Comparison of ENCODE assay signal across 34 cellular contexts in the genomic region with DNA sequence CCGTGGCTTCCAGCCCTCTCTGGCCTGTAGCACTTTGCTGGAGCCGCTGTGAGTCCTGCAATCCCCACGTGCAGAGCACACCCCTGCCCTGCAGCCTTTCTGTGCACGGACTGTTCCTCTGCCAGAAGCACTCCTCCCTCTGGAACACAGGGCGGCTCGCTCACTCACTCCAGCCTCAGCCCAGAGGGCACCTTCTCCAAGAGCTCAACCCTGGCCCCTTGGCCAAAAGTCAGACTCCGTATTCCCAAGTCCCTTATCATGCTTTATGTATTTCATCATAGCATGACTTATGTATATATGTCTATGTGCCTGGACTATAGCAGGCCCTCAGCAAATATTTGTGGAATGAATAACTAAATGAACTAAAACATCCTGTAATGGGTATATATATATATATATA.
DNase-seq lines count a peak whose midpoint lies in the region; TF ChIP-seq lines count a peak whose summit lies in the region.
"Had no signal": no experiment of that assay in that cellular context is flagged by ENCODE, and none has a peak within 500 bp of the region (broad histone marks: within the 10 kb centered on the region; RNA-seq: fewer than 3 reads in every experiment).

No MANE protein-coding gene starts in this region.

- H3K9me3 Mint-ChIP-seq in MCF 10A (ENCODE audit: unreplicated experiment) = no peaks in the 10 kb centered on the region
- H3K9me3 Mint-ChIP-seq: activated T-helper 2 cell treated with anti-CD3 and anti-CD28 coated beads, Interferon-gamma antibody, Interleukin-2, Interleukin-4, amounts not matched to agents 10 μg/mL and 5 μg/mL and 100 μg/mL, durations not matched to agents 14 hours and 24 hours and 36 hours; naive thymus-derived CD8-positive, alpha-beta T cell; stimulated activated memory B cell treated with anti-CD40 and anti-IgM and Interleukin-4, amounts not matched to agents 10 μg/mL and 1 μg/mL and 100 μg/mL, for 72 hours had no signal

- dilution Hi-C loops in mammary epithelial cell (cut with HindIII; ENCODE audit: low sequenced_read_pairs) = no loop called here

- TF ChIP-seq POLR2A in sigmoid colon (IDR thresholded peaks at IDR 0.05) (no peak), stomach (IDR thresholded peaks at IDR 0.05) (no peak)

- H3K36me3 ChIP-seq in mammary epithelial cell (ENCODE audit: insufficient read depth, low read length) = no peaks in the 10 kb centered on the region
- no peaks in the 10 kb centered on the region for H3K36me3 ChIP-seq in adipocyte (ENCODE audit: control insufficient read depth, insufficient read depth, low read length, severe bottlenecking)
- no peaks in the 10 kb centered on the region for H3K36me3 ChIP-seq in sigmoid colon
- H3K36me3 ChIP-seq in effector memory CD4-positive, alpha-beta T cell (ENCODE audit: control insufficient read depth, insufficient read depth, low read length) = no peaks in the 10 kb centered on the region
- H3K36me3 ChIP-seq in stomach = no peaks in the 10 kb centered on the region
- H3K36me3 ChIP-seq in HAP-1 (replicated peaks) = no peaks in the 10 kb centered on the region
- H3K36me3 ChIP-seq: heart right ventricle, upper lobe of left lung, WERI-Rb-1 had no signal

- no peaks in the 10 kb centered on the region for H3K27me3 Mint-ChIP-seq in MCF 10A (ENCODE audit: insufficient read depth, unreplicated experiment)
- H3K27me3 Mint-ChIP-seq: stimulated activated memory B cell treated with anti-CD40 and anti-IgM and Interleukin-4, amounts not matched to agents 10 μg/mL and 1 μg/mL and 100 μg/mL, for 72 hours had no signal

- in situ Hi-C loops in mammary epithelial cell (cut with MboI; ENCODE audit: low sequenced_read_pairs in 2 of 2) (no loop called here), HAP-1 (cut with MboI; ENCODE audit: low sequenced_read_pairs) (no loop called here)

- no peak overlapping the region for H3K27ac ChIP-seq in mammary epithelial cell (ENCODE audit: insufficient read depth, low read depth, low read length)
- H3K27ac ChIP-seq in sigmoid colon = no peak overlapping the region
- H3K27ac ChIP-seq in effector memory CD4-positive, alpha-beta T cell (ENCODE audit: insufficient read depth, low read length, poor library complexity, severe bottlenecking) = no peak overlapping the region
- no peak overlapping the region for H3K27ac ChIP-seq in stomach
- H3K27ac ChIP-seq: 22Rv1, C4-2B, heart right ventricle, PC-9, upper lobe of left lung, WERI-Rb-1 had no signal

- peaks cover 6% of the 10 kb centered on the region for H3K4me1 Mint-ChIP-seq in MCF 10A (ENCODE audit: insufficient read depth, unreplicated experiment)
- H3K4me1 Mint-ChIP-seq: stimulated activated memory B cell treated with anti-CD40 and anti-IgM and Interleukin-4, amounts not matched to agents 10 μg/mL and 1 μg/mL and 100 μg/mL, for 72 hours had no signal

- DNase-seq in MCF 10A (ENCODE audit: unreplicated experiment) (peak; percentile 48), mammary epithelial cell (no peak), adipocyte (ENCODE audit: low read depth) (peak; percentile 45), fibroblast of the conjunctiva (ENCODE audit: low read depth) (peak; percentile 40), sigmoid colon (peak; percentile 65), stomach (no peak), HAP-1 (ENCODE audit: low spot score in 2 of 2) (no peak)
- DNase-seq in effector memory CD4-positive, alpha-beta T cell = no peak
- DNase-seq: activated CD4-positive, alpha-beta T cell treated with anti-CD3 and anti-CD28 coated beads for 48 hours; activated CD8-positive, alpha-beta memory T cell treated with anti-CD3 and anti-CD28 coated beads for 24 hours; activated naive CD4-positive, alpha-beta T cell treated with anti-CD3 and anti-CD28 coated beads, Interleukin-2, amount 50 U/mL, for 16 hours; activated T-cell treated with anti-CD3 and anti-CD28 coated beads for 4 hours; amygdala; COR-L47; DMS79; foreskin melanocyte; heart right ventricle; kidney; midbrain; naive thymus-derived CD8-positive, alpha-beta T cell; NCI-H1105; NCI-H1930; NCI-H2171 treated with DMSO at 0.1 percent for 48 hours; NCI-H524 treated with DMSO at 0.1 percent for 48 hours; PC-9; substantia nigra; T1000; upper lobe of left lung; WERI-Rb-1 had no signal

- no peaks in the 10 kb centered on the region for H4K20me1 ChIP-seq in mammary epithelial cell (ENCODE audit: insufficient read depth, low read length)

- no peak overlapping the region for H3K9ac ChIP-seq in mammary epithelial cell (ENCODE audit: insufficient read depth, low read length)
- no peak overlapping the region for H3K9ac ChIP-seq in adipocyte (ENCODE audit: low read length)

- TF ChIP-seq CTCF in MCF 10A (IDR thresholded peaks at IDR 0.05; ENCODE audit: unreplicated experiment) = no peak
- TF ChIP-seq CTCF in mammary epithelial cell (conservative IDR thresholded peaks at IDR 0.05 in 1 of 2, IDR thresholded peaks at IDR 0.05 in 1 of 2; ENCODE audit: extremely low read depth in 1 of 2, insufficient read depth in 1 of 2, low read depth in 1 of 2, low read length in 2 of 2) = no peak
- TF ChIP-seq CTCF in sigmoid colon (IDR thresholded peaks at IDR 0.05) = no peak
- no peak for TF ChIP-seq CTCF in stomach (IDR thresholded peaks at IDR 0.05)

- BruUV-seq in MCF 10A (replicated peaks; lab: Mats Ljungman, UMichigan) (no TSS peak), mammary epithelial cell (replicated peaks; lab: Mats Ljungman, UMichigan) (no TSS peak)

- H2AFZ ChIP-seq in mammary epithelial cell (ENCODE audit: low read depth, low read length) = no peak overlapping the region
- H2AFZ ChIP-seq: PC-9 had no signal

- intact Hi-C loops in MCF 10A (cut with micrococcal nuclease) = no loop called here
- intact Hi-C loops in mammary epithelial cell (cut with micrococcal nuclease) = no loop called here
- intact Hi-C loops in sigmoid colon (cut with DNase I) = no loop called here
- intact Hi-C loops in stomach (cut with DNase I; ENCODE audit: low total_unique reads) = no loop called here

- 57% methylated on average over 7 of the region's 7 CpGs for WGBS in mammary epithelial cell (ENCODE audit: low coverage, missing lambda C conversion rate)
- 65 to 69% methylated on average over 7 of the region's 7 CpGs for WGBS in sigmoid colon, 2 donors
- 31 to 55% (median 38%) methylated on average over 7 of the region's 7 CpGs for WGBS in stomach, 5 donors

- H3K4me3 ChIP-seq in mammary epithelial cell (replicated peaks in 1 of 3; ENCODE audit: insufficient read depth in 1 of 3, low read depth in 2 of 3, low read length in 3 of 3) (no peak overlapping the region), adipocyte (ENCODE audit: low read length) (no peak overlapping the region), sigmoid colon (no peak overlapping the region), stomach (no peak overlapping the region), HAP-1 (no peak overlapping the region)
- no peak overlapping the region for H3K4me3 ChIP-seq in effector memory CD4-positive, alpha-beta T cell (ENCODE audit: insufficient read depth, low read depth, low read length, poor library complexity, severe bottlenecking)
- H3K4me3 ChIP-seq: heart right ventricle, K562, PC-9, upper lobe of left lung had no signal

- H3K79me2 ChIP-seq in mammary epithelial cell (ENCODE audit: insufficient read depth, low read length) = no peaks in the 10 kb centered on the region

- TF ChIP-seq EP300 in sigmoid colon (IDR thresholded peaks at IDR 0.05) = no peak
- no peak for TF ChIP-seq EP300 in stomach (IDR thresholded peaks at IDR 0.05)

- H3K4me1 ChIP-seq in mammary epithelial cell (ENCODE audit: insufficient read depth, low read length) (no peaks in the 10 kb centered on the region), adipocyte (ENCODE audit: control insufficient read depth, insufficient read depth, low read length) (peaks cover 10% of the 10 kb centered on the region), sigmoid colon (peaks cover 0 to 52% (median 22%) of the 10 kb centered on the region in 4 donors), stomach (peaks cover 0 to 9% (median 0%) of the 10 kb centered on the region in 4 donors), HAP-1 (no peaks in the 10 kb centered on the region)
- no peaks in the 10 kb centered on the region for H3K4me1 ChIP-seq in effector memory CD4-positive, alpha-beta T cell (ENCODE audit: control insufficient read depth, insufficient read depth, low read length, poor library complexity, severe bottlenecking)
- H3K4me1 ChIP-seq: upper lobe of left lung had no signal

- CTCF ChIA-PET in MCF 10A (lab: Yijun Ruan, JAX) (no interaction called here), mammary epithelial cell (lab: Charles Lee; ENCODE audit: low non-redundant PET) (no interaction called here)

- H3K27ac Mint-ChIP-seq in MCF 10A (ENCODE audit: low read depth, unreplicated experiment) = no peak overlapping the region
- H3K27ac Mint-ChIP-seq: activated T-helper 2 cell treated with anti-CD3 and anti-CD28 coated beads, Interferon-gamma antibody, Interleukin-2, Interleukin-4, amounts not matched to agents 10 μg/mL and 5 μg/mL and 100 μg/mL, durations not matched to agents 14 hours and 24 hours and 36 hours; naive thymus-derived CD8-positive, alpha-beta T cell; stimulated activated memory B cell treated with anti-CD40 and anti-IgM and Interleukin-4, amounts not matched to agents 10 μg/mL and 1 μg/mL and 100 μg/mL, for 72 hours had no signal

- POLR2A ChIA-PET in MCF 10A (lab: Yijun Ruan, JAX) = interaction anchor here (0.6 to 1.0 kb wide), 5 partner anchors 48 to 201 kb away, joined by 3 to 4 read pairs (median 3); no protein-coding TSS in a partner anchor

- H3K9me3 ChIP-seq in mammary epithelial cell (replicated peaks; ENCODE audit: insufficient read depth, low read length) = no peaks in the 10 kb centered on the region
- no peaks in the 10 kb centered on the region for H3K9me3 ChIP-seq in adipocyte (ENCODE audit: control insufficient read depth, low read length)
- no peaks in the 10 kb centered on the region for H3K9me3 ChIP-seq in sigmoid colon
- no peaks in the 10 kb centered on the region for H3K9me3 ChIP-seq in effector memory CD4-positive, alpha-beta T cell (ENCODE audit: control insufficient read depth, low read length)
- H3K9me3 ChIP-seq in stomach = no peaks in the 10 kb centered on the region
- H3K9me3 ChIP-seq in HAP-1 = no peaks in the 10 kb centered on the region
- H3K9me3 ChIP-seq: heart right ventricle, upper lobe of left lung had no signal

- H3K27me3 ChIP-seq in mammary epithelial cell (ENCODE audit: insufficient read depth, low read length) = no peaks in the 10 kb centered on the region
- H3K27me3 ChIP-seq in adipocyte (replicated peaks; ENCODE audit: control insufficient read depth, insufficient read depth, low read length) = no peaks in the 10 kb centered on the region
- H3K27me3 ChIP-seq in sigmoid colon = no peaks in the 10 kb centered on the region
- H3K27me3 ChIP-seq in effector memory CD4-positive, alpha-beta T cell (replicated peaks; ENCODE audit: control insufficient read depth, insufficient read depth, low read length, poor library complexity, severe bottlenecking) = no peaks in the 10 kb centered on the region
- H3K27me3 ChIP-seq in stomach = peaks cover 0 to 19% (median 0%) of the 10 kb centered on the region in 3 donors
- no peaks in the 10 kb centered on the region for H3K27me3 ChIP-seq in HAP-1 (ENCODE audit: low read depth)
- H3K27me3 ChIP-seq: upper lobe of left lung had no signal

- H3K36me3 Mint-ChIP-seq in MCF 10A (ENCODE audit: insufficient read depth, unreplicated experiment) = no peaks in the 10 kb centered on the region
- H3K36me3 Mint-ChIP-seq: stimulated activated memory B cell treated with anti-CD40 and anti-IgM and Interleukin-4, amounts not matched to agents 10 μg/mL and 1 μg/mL and 100 μg/mL, for 72 hours had no signal

- no peak overlapping the region for H3K4me2 ChIP-seq in mammary epithelial cell (ENCODE audit: insufficient read depth, low read depth, low read length)
- H3K4me2 ChIP-seq: PC-9 had no signal

- no peak overlapping the region for H3K4me3 Mint-ChIP-seq in MCF 10A (ENCODE audit: unreplicated experiment)
- H3K4me3 Mint-ChIP-seq: naive thymus-derived CD8-positive, alpha-beta T cell; stimulated activated memory B cell treated with anti-CD40 and anti-IgM and Interleukin-4, amounts not matched to agents 10 μg/mL and 1 μg/mL and 100 μg/mL, for 72 hours had no signal

Comparison
In these comparisons a context has a peak if more than half of its experiments do, and no peak if none do; other contexts are left out.
1. DNase-seq: peak in MCF 10A (single experiment), adipocyte (single experiment), fibroblast of the conjunctiva (single experiment) and sigmoid colon (single experiment); none in mammary epithelial cell (single experiment), effector memory CD4-positive, alpha-beta T cell (0 of 3), stomach (single experiment) and HAP-1 (0 of 2).